In genomic region chr6:45548657-45549515, GRCh38 we compare ENCODE assay signal across 10 cellular contexts.
A peak's percentile ranks its signal among the peaks of the same experiment; 100 is the strongest.
DNase-seq lines count a peak whose midpoint lies in the region; ATAC-seq, FAIRE-seq and TF ChIP-seq lines count a peak whose summit lies in the region.
"Had no signal": no experiment of that assay in that cellular context is flagged by ENCODE, and none has a peak within 500 bp of the region (broad histone marks: within the 10 kb centered on the region; RNA-seq: fewer than 3 reads in every experiment).

No MANE protein-coding gene starts in this region.

- ATAC-seq in GM18867 (IDR thresholded peaks at IDR 0.05; ENCODE audit: unreplicated experiment) (peak; percentile 94), GM21619 (IDR thresholded peaks at IDR 0.05; ENCODE audit: unreplicated experiment) (peak; percentile 98), HG03442 (IDR thresholded peaks at IDR 0.05; ENCODE audit: unreplicated experiment) (peak; percentile 97)
- ATAC-seq: left cardiac atrium had no signal

- H3K27ac Mint-ChIP-seq in glutamatergic neuron (ENCODE audit: unreplicated experiment) = peak overlapping the region; percentile 85
- H3K27ac Mint-ChIP-seq: activated CD4-positive, alpha-beta T cell treated with anti-CD3 and anti-CD28 coated beads, Interleukin-2, amount 10 ng/mL, durations not matched to agents 7 days and 5 days had no signal

- H3K27ac ChIP-seq in RWPE1 = no peak overlapping the region

- POLR2A ChIA-PET in RWPE1 (lab: Yijun Ruan, JAX; ENCODE audit: low non-redundant PET) = no interaction called here

- peaks cover 17% of the 10 kb centered on the region for H3K4me1 Mint-ChIP-seq in glutamatergic neuron (ENCODE audit: low read depth, unreplicated experiment)

- H3K4me3 Mint-ChIP-seq in glutamatergic neuron (ENCODE audit: unreplicated experiment) = no peak overlapping the region
- H3K4me3 Mint-ChIP-seq: activated CD4-positive, alpha-beta T cell treated with anti-CD3 and anti-CD28 coated beads, Interleukin-2, amount 10 ng/mL, durations not matched to agents 7 days and 5 days had no signal

- no peak for TF ChIP-seq CTCF in glutamatergic neuron (IDR thresholded peaks at IDR 0.05; ENCODE audit: partially characterized antibody, unreplicated experiment)
- no peak for TF ChIP-seq CTCF in RWPE1 (conservative IDR thresholded peaks at IDR 0.05; ENCODE audit: low read depth)

- no peaks in the 10 kb centered on the region for H3K36me3 Mint-ChIP-seq in glutamatergic neuron (ENCODE audit: unreplicated experiment)

- no peak for DNase-seq in glutamatergic neuron
- no peak for DNase-seq in C1 segment of cervical spinal cord (lab: John Stamatoyannopoulos, UW)
- DNase-seq in RWPE1 (ENCODE audit: low spot score) = no peak
- no peak for DNase-seq in NCI-H2107 (lab: John Stamatoyannopoulos, UW)
- no peak for DNase-seq in HTR-8/SVneo (ENCODE audit: insufficient read length, low spot score)
- DNase-seq: activated CD4-positive, alpha-beta T cell treated with anti-CD3 and anti-CD28 coated beads, Interleukin-2, amount 10 ng/mL, durations not matched to agents 7 days and 5 days; left cardiac atrium had no signal

- H3K27me3 Mint-ChIP-seq in glutamatergic neuron (ENCODE audit: unreplicated experiment) = peaks cover 1% of the 10 kb centered on the region
- H3K27me3 Mint-ChIP-seq: activated CD4-positive, alpha-beta T cell treated with anti-CD3 and anti-CD28 coated beads, Interleukin-2, amount 10 ng/mL, durations not matched to agents 7 days and 5 days had no signal

- CTCF ChIA-PET in RWPE1 (lab: Yijun Ruan, JAX) = interaction anchor here (0.6 kb wide), 1 partner anchor 16 kb away, joined by 6 read pairs; no protein-coding TSS in a partner anchor

- no peak for FAIRE-seq in HTR-8/SVneo (lab: Jason Lieb, UNC)

- H3K9me3 Mint-ChIP-seq in glutamatergic neuron (ENCODE audit: unreplicated experiment) = no peaks in the 10 kb centered on the region
- H3K9me3 Mint-ChIP-seq: activated CD4-positive, alpha-beta T cell treated with anti-CD3 and anti-CD28 coated beads, Interleukin-2, amount 10 ng/mL, durations not matched to agents 7 days and 5 days had no signal
